ENCODE assay signal across 1 cellular context in the genomic region with DNA sequence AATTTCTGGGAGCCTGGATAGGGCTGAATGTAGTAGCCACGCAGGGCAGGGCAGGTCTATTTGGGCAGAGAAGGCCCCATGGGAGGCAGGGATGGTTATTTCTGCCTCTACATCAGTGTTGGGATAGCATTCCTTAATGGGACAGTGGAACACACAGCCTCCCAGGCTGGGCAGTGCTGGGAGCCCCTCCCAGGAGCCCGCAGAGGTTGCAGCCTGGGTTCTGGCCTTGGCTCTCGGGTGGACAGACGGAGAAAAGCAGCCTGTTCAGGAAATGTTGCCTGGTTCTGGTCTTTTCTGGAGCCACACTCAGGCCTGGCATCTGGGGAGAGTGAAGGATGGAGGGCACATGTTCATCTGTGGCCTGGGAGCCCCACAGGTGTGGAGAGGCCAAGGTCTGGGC.
TF ChIP-seq lines count a peak whose summit lies in the region.

No MANE protein-coding gene starts in this region.

TF ChIP-seq in WTC11, 78 proteins besides CTCF, POLR2A, EP300 and RAD21:
- TF ChIP-seq ZNF512 (CRISPR knock-in tag; IDR thresholded peaks at IDR 0.05; ENCODE audit: borderline replicate concordance) (no peak), ZNF138 (CRISPR knock-in tag; conservative IDR thresholded peaks at IDR 0.05) (no peak), MYBL2 (CRISPR knock-in tag; IDR thresholded peaks at IDR 0.05) (no peak), ZNF121 (CRISPR knock-in tag; IDR thresholded peaks at IDR 0.05) (no peak), ESRRA (CRISPR knock-in tag; IDR thresholded peaks at IDR 0.05; ENCODE audit: borderline replicate concordance) (no peak), ZNF263 (CRISPR knock-in tag; IDR thresholded peaks at IDR 0.05; ENCODE audit: low read depth) (no peak), FOXP1 (CRISPR knock-in tag; IDR thresholded peaks at IDR 0.05; ENCODE audit: borderline replicate concordance) (no peak), MLX (CRISPR knock-in tag; IDR thresholded peaks at IDR 0.05) (no peak), USF1 (CRISPR knock-in tag; IDR thresholded peaks at IDR 0.05) (no peak), ZNF232 (CRISPR knock-in tag; IDR thresholded peaks at IDR 0.05) (no peak), SP1 (CRISPR knock-in tag; conservative IDR thresholded peaks at IDR 0.05) (no peak), ZNF396 (CRISPR knock-in tag; IDR thresholded peaks at IDR 0.05; ENCODE audit: borderline replicate concordance) (no peak)
- TF ChIP-seq, protein P1, sequence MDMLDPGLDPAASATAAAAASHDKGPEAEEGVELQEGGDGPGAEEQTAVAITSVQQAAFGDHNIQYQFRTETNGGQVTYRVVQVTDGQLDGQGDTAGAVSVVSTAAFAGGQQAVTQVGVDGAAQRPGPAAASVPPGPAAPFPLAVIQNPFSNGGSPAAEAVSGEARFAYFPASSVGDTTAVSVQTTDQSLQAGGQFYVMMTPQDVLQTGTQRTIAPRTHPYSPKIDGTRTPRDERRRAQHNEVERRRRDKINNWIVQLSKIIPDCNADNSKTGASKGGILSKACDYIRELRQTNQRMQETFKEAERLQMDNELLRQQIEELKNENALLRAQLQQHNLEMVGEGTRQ (CRISPR knock-in tag; IDR thresholded peaks at IDR 0.05) = no peak
- TF ChIP-seq, protein P2, sequence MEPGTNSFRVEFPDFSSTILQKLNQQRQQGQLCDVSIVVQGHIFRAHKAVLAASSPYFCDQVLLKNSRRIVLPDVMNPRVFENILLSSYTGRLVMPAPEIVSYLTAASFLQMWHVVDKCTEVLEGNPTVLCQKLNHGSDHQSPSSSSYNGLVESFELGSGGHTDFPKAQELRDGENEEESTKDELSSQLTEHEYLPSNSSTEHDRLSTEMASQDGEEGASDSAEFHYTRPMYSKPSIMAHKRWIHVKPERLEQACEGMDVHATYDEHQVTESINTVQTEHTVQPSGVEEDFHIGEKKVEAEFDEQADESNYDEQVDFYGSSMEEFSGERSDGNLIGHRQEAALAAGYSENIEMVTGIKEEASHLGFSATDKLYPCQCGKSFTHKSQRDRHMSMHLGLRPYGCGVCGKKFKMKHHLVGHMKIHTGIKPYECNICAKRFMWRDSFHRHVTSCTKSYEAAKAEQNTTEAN (CRISPR knock-in tag; IDR thresholded peaks at IDR 0.05) = no peak
